ENCODE assay signal across 20 cellular contexts in genomic region chr10:22958338-22958737, GRCh38. TPM values are rescaled to one million over a fixed set of nuclear protein-coding genes. Genes with fewer than 3 reads are reported as not detected.
DNase-seq lines count a peak whose midpoint lies in the region; ATAC-seq, FAIRE-seq and TF ChIP-seq lines count a peak whose summit lies in the region.
"Had no signal": no experiment of that assay in that cellular context is flagged by ENCODE, and none has a peak within 500 bp of the region (broad histone marks: within the 10 kb centered on the region; RNA-seq: fewer than 3 reads in every experiment).

No MANE protein-coding gene starts in this region.

- H3K9me3 ChIP-seq in small intestine (ENCODE audit: control insufficient read depth, low read depth) (no peaks in the 10 kb centered on the region), tibial artery (no peaks in the 10 kb centered on the region)

- DNase-seq in HFFc6: peak; percentile 3
- DNase-seq in amniotic epithelial cell (ENCODE audit: low read depth): peak; percentile 23
- DNase-seq in fibroblast of mammary gland (ENCODE audit: low read depth): peak; percentile 47
- DNase-seq in small intestine: peak; percentile 41
- DNase-seq in activated CD8-positive, alpha-beta memory T cell treated with anti-CD3 and anti-CD28 coated beads, Interleukin-2, amount 50 U/mL, for 48 hours: no peak
- no peak for DNase-seq in tibial artery
- DNase-seq: CD8-positive, alpha-beta memory T cell; KG1; MM.1S; NCI-H1417; NCI-H1930; NCI-H2171; NCI-H510A; SHP77 treated with DMSO at 0.1 percent for 48 hours had no signal

- H3K4me3 Mint-ChIP-seq in HFFc6: no peak overlapping the region
- H3K4me3 Mint-ChIP-seq: CD8-positive, alpha-beta memory T cell had no signal

- no peak for FAIRE-seq in small intestine (lab: Jason Lieb, UNC)
- FAIRE-seq: GM18507, RCC 7860 had no signal

- intact Hi-C loops in tibial artery (cut with DNase I; ENCODE audit: low total_unique reads): no loop called here

- H3K27ac Mint-ChIP-seq in HFFc6: no peak overlapping the region
- H3K27ac Mint-ChIP-seq: CD8-positive, alpha-beta memory T cell had no signal

- H3K36me3 ChIP-seq in small intestine (ENCODE audit: control insufficient read depth in 2 of 2, insufficient read depth in 2 of 2, low read length in 2 of 2) (no peaks in the 10 kb centered on the region), tibial artery (no peaks in the 10 kb centered on the region)

- WGBS in small intestine, 3 donors: 25 to 59% (median 31%) methylated on average over 2 of the region's 2 CpGs

- TF ChIP-seq CTCF in HFFc6 (IDR thresholded peaks at IDR 0.05) (no peak), fibroblast of mammary gland (conservative IDR thresholded peaks at IDR 0.05; ENCODE audit: control insufficient read depth, insufficient read depth, low read depth, low read length) (no peak), tibial artery (IDR thresholded peaks at IDR 0.05) (no peak)

- H3K27me3 Mint-ChIP-seq in HFFc6 (ENCODE audit: insufficient read depth): peaks cover 4% of the 10 kb centered on the region; the same call in 1 of the 2 replicates
- H3K27me3 Mint-ChIP-seq: CD8-positive, alpha-beta memory T cell had no signal

- H3K4me1 ChIP-seq in small intestine (ENCODE audit: control insufficient read depth in 2 of 2, insufficient read depth in 1 of 2, low read depth in 1 of 2, low read length in 1 of 2) (no peaks in the 10 kb centered on the region), tibial artery (no peaks in the 10 kb centered on the region)

- H3K27me3 ChIP-seq in small intestine (ENCODE audit: control insufficient read depth in 2 of 2, insufficient read depth in 2 of 2, low read length in 2 of 2) (no peaks in the 10 kb centered on the region), tibial artery (no peaks in the 10 kb centered on the region)

- H3K4me1 Mint-ChIP-seq in HFFc6 (ENCODE audit: low read depth): no peaks in the 10 kb centered on the region
- H3K4me1 Mint-ChIP-seq: CD8-positive, alpha-beta memory T cell had no signal

- no peak overlapping the region for H3K27ac ChIP-seq in small intestine (ENCODE audit: low read depth in 1 of 2, low read length in 1 of 2)
- no peak overlapping the region for H3K27ac ChIP-seq in tibial artery

- no peak for ATAC-seq in HG03457 (IDR thresholded peaks at IDR 0.05; ENCODE audit: unreplicated experiment)

- H3K4me3 ChIP-seq in fibroblast of mammary gland (ENCODE audit: control insufficient read depth, low read depth, low read length) (no peak overlapping the region), small intestine (ENCODE audit: low read depth in 1 of 2, low read length in 2 of 2) (no peak overlapping the region), tibial artery (no peak overlapping the region)

- no peaks in the 10 kb centered on the region for H3K9me3 Mint-ChIP-seq in HFFc6

- H3K36me3 Mint-ChIP-seq in HFFc6 (ENCODE audit: low read depth): no peaks in the 10 kb centered on the region

RNA-seq across cellular contexts. Expression of gene ARMC3, which starts 30.5 kb away (rescaled TPM):
- total RNA-seq in HFFc6 (2021; fragmentation: NEBNext Ultra II Directional; extraction: Animal tissue kit (Norgen Biotek cat#: 25700)): not detected
- polyA plus RNA-seq in small intestine: not detected
- total RNA-seq: CD8-positive, alpha-beta memory T cell; Daoy had no signal
- polyA plus RNA-seq: AG04450; BJ; CD8-positive, alpha-beta memory T cell had no signal

Comparison
In these comparisons a context has a peak if more than half of its experiments do, and no peak if none do; other contexts are left out.
1. DNase-seq: peak in HFFc6 (single experiment), amniotic epithelial cell (single experiment), fibroblast of mammary gland (single experiment) and small intestine (single experiment); none in activated CD8-positive, alpha-beta memory T cell treated with anti-CD3 and anti-CD28 coated beads, Interleukin-2, amount 50 U/mL, for 48 hours (single experiment) and tibial artery (0 of 2).